31 cellular contexts compared by ENCODE assay signal in genomic region chr6:112535816-112536215, GRCh38.
DNase-seq lines count a peak whose midpoint lies in the region; ATAC-seq, FAIRE-seq and TF ChIP-seq lines count a peak whose summit lies in the region.
"Had no signal": no experiment of that assay in that cellular context is flagged by ENCODE, and none has a peak within 500 bp of the region (broad histone marks: within the 10 kb centered on the region; RNA-seq: fewer than 3 reads in every experiment).

No MANE protein-coding gene starts in this region.

- CTCF ChIA-PET in HEK293 (lab: Yijun Ruan, JAX) (interaction anchor here (0.7 kb wide), 1 partner anchor 150 kb away, joined by 3 read pairs; no protein-coding TSS in a partner anchor), K562 (lab: Yijun Ruan, JAX; ENCODE audit: low intra/inter-chr PET ratio) (no interaction called here)

- no peaks in the 10 kb centered on the region for H4K20me1 ChIP-seq in K562 (replicated peaks; ENCODE audit: control insufficient read depth, insufficient read depth, low read length)
- H4K20me1 ChIP-seq: BLaER1; BLaER1 treated with 17β-estradiol and CSF1 and Interleukin-3, amounts not matched to agents 10 nM and 100 nM had no signal

- no peaks in the 10 kb centered on the region for H3K27me3 ChIP-seq in K562 (ENCODE audit: control insufficient read depth in 2 of 2, insufficient read depth in 2 of 2, low read length in 2 of 2)
- H3K27me3 ChIP-seq: BE2C; BLaER1; BLaER1 treated with 17β-estradiol and CSF1 and Interleukin-3, amounts not matched to agents 10 nM and 100 nM had no signal

- H3K4me1 ChIP-seq in HEK293 (ENCODE audit: control insufficient read depth, insufficient read depth, low read length) (no peaks in the 10 kb centered on the region), K562 (replicated peaks in 1 of 2; ENCODE audit: control insufficient read depth in 2 of 2, insufficient read depth in 2 of 2, low read length in 2 of 2) (no peaks in the 10 kb centered on the region)
- H3K4me1 ChIP-seq: A549; BLaER1; BLaER1 treated with 17β-estradiol and CSF1 and Interleukin-3, amounts not matched to agents 10 nM and 100 nM; Caco-2 had no signal

- no peak overlapping the region for H2AFZ ChIP-seq in K562 (ENCODE audit: low read depth, low read length)

- intact Hi-C loops in K562 (cut with micrococcal nuclease) (no loop called here), lower leg skin (cut with DNase I; ENCODE audit: low total_unique reads) (no loop called here)

- H3K4me3 ChIP-seq in HEK293 (ENCODE audit: low read depth, low read length) (no peak overlapping the region), K562 (no peak overlapping the region), lower leg skin (ENCODE audit: low read depth, poor library complexity, severe bottlenecking) (no peak overlapping the region)
- H3K4me3 ChIP-seq: A549; BLaER1; BLaER1 treated with 17β-estradiol and CSF1 and Interleukin-3, amounts not matched to agents 10 nM and 100 nM had no signal

- WGBS in K562 (ENCODE audit: insufficient coverage, low coverage, missing lambda C conversion rate), result 0% methylated on average over 2 of the region's 2 CpGs
- 85 to 90% methylated on average over 2 of the region's 2 CpGs for WGBS in lower leg skin, 2 donors

- no peak for TF ChIP-seq RAD21 in K562 (CRISPR knock-in tag; conservative IDR thresholded peaks at IDR 0.05 in 1 of 2, IDR thresholded peaks at IDR 0.05 in 1 of 2)

- no peaks in the 10 kb centered on the region for H3K36me3 ChIP-seq in HEK293 (ENCODE audit: control insufficient read depth in 2 of 2, insufficient read depth in 1 of 2, low read length in 2 of 2)
- H3K36me3 ChIP-seq in K562 (ENCODE audit: control insufficient read depth, insufficient read depth, low read length), result no peaks in the 10 kb centered on the region
- H3K36me3 ChIP-seq: BE2C; BLaER1; BLaER1 treated with 17β-estradiol and CSF1 and Interleukin-3, amounts not matched to agents 10 nM and 100 nM had no signal

- FAIRE-seq in K562 (lab: Jason Lieb, UNC), result no peak
- FAIRE-seq: A204.1, A549, D721Med had no signal

- POLR2A ChIA-PET in HEK293 (lab: Yijun Ruan, JAX) (no interaction called here), K562 (lab: Yijun Ruan, JAX) (no interaction called here)

- TF ChIP-seq EP300 in K562 (IDR thresholded peaks at IDR 0.05; ENCODE audit: low read length), result no peak

- H3K9ac ChIP-seq in K562 (ENCODE audit: insufficient read depth in 1 of 2, low read depth in 2 of 2, low read length in 2 of 2), result no peak overlapping the region
- H3K9ac ChIP-seq: BLaER1; BLaER1 treated with 17β-estradiol and CSF1 and Interleukin-3, amounts not matched to agents 10 nM and 100 nM had no signal

- TF ChIP-seq POLR2A in K562 (conservative IDR thresholded peaks at IDR 0.05), result no peak
- no peak for TF ChIP-seq POLR2A in lower leg skin (IDR thresholded peaks at IDR 0.05)

- H3K4me2 ChIP-seq in K562 (ENCODE audit: insufficient read depth, low read length), result no peak overlapping the region
- H3K4me2 ChIP-seq: A549; BLaER1; BLaER1 treated with 17β-estradiol and CSF1 and Interleukin-3, amounts not matched to agents 10 nM and 100 nM had no signal

- no peak overlapping the region for H3K27ac ChIP-seq in HEK293 (ENCODE audit: extremely low read depth, low read depth, low read length)
- H3K27ac ChIP-seq in K562 (ENCODE audit: extremely low read depth, low read depth, low read length), result no peak overlapping the region
- H3K27ac ChIP-seq: 22Rv1; A549; BLaER1; BLaER1 treated with 17β-estradiol and CSF1 and Interleukin-3, amounts not matched to agents 10 nM and 100 nM; C4-2B had no signal

- H3K9me3 ChIP-seq in HEK293 (ENCODE audit: control insufficient read depth, insufficient read depth, low read depth, low read length), result no peaks in the 10 kb centered on the region
- no peaks in the 10 kb centered on the region for H3K9me3 ChIP-seq in K562 (replicated peaks; ENCODE audit: control insufficient read depth, insufficient read depth, low read depth, low read length)
- H3K9me3 ChIP-seq: A549, BE2C, Caco-2 had no signal

- no TSS peak for BruUV-seq in K562 (replicated peaks; lab: Mats Ljungman, UMichigan)

- no peaks in the 10 kb centered on the region for H3K79me2 ChIP-seq in K562 (ENCODE audit: control insufficient read depth, insufficient read depth, low read length)

- DNase-seq in K562 (ENCODE audit: extremely low read depth in 1 of 4, low spot score in 3 of 4) (no peak), lower leg skin (ENCODE audit: low spot score in 2 of 2) (no peak)
- DNase-seq: 8988T; ACHN; AML-193; BE2C; C1 segment of cervical spinal cord; Caco-2; Calu3; CD4-positive, alpha-beta memory T cell; CD4-positive, alpha-beta T cell; CD4-positive, CD25-positive, alpha-beta regulatory T cell; CD8-positive, alpha-beta memory T cell; CD8-positive, alpha-beta T cell; COR-L47; DMS 273 treated with DMSO at 0.1 percent for 48 hours; DMS153; DMS53; DMS79; DMS79 treated with DMSO at 0.1 percent for 48 hours; DND-41; EL had no signal

- H3K9me1 ChIP-seq in K562 (ENCODE audit: control insufficient read depth, insufficient read depth, low read length), result no peaks in the 10 kb centered on the region

- ATAC-seq in K562 (no peak), GM21515 (IDR thresholded peaks at IDR 0.05; ENCODE audit: unreplicated experiment) (no peak)
- ATAC-seq: A549; CD8-positive, alpha-beta T cell had no signal

- in situ Hi-C loops in K562 (cut with MboI), result no loop called here

- TF ChIP-seq CTCF in HEK293 (tag by site-specific recombination; IDR thresholded peaks at IDR 0.05) (no peak), K562 (IDR thresholded peaks at IDR 0.05 in 2 of 3, conservative IDR thresholded peaks at IDR 0.05 in 1 of 3; ENCODE audit: insufficient read depth in 2 of 3, low read depth in 1 of 3, low read length in 3 of 3) (no peak), lower leg skin (IDR thresholded peaks at IDR 0.05) (no peak)

TF ChIP-seq in HEK293, 187 proteins besides CTCF, POLR2A, EP300 and RAD21:
- TF ChIP-seq ZNF146 (tag by site-specific recombination; IDR thresholded peaks at IDR 0.05), result peak; percentile 92
- TF ChIP-seq ZNF311 (tag by site-specific recombination; IDR thresholded peaks at IDR 0.05; ENCODE audit: borderline replicate concordance), result no peak

TF ChIP-seq in K562, 482 proteins besides CTCF, POLR2A, EP300 and RAD21:
- TF ChIP-seq ZNF146 (CRISPR knock-in tag; IDR thresholded peaks at IDR 0.05; ENCODE audit: unreplicated experiment), result peak; percentile 20
- TF ChIP-seq ZNF239 (CRISPR knock-in tag; IDR thresholded peaks at IDR 0.05), result no peak

Comparison
In these comparisons a context has a peak if more than half of its experiments do, and no peak if none do; other contexts are left out.
1. Of the 44 proteins assayed by ChIP-seq in both K562 and HEK293: peak only in K562: none; only in HEK293: none; in both: ZNF146; in neither: 43.